In genomic region chr4:164892018-164892417, GRCh38 we compare ENCODE assay signal across 9 cellular contexts.
DNase-seq lines count a peak whose midpoint lies in the region; ATAC-seq and TF ChIP-seq lines count a peak whose summit lies in the region.
"Had no signal": no experiment of that assay in that cellular context is flagged by ENCODE, and none has a peak within 500 bp of the region (broad histone marks: within the 10 kb centered on the region; RNA-seq: fewer than 3 reads in every experiment).

No MANE protein-coding gene starts in this region.

- ATAC-seq in GM19397 (IDR thresholded peaks at IDR 0.05; ENCODE audit: unreplicated experiment) (peak; percentile 83), HG02759 (IDR thresholded peaks at IDR 0.05; ENCODE audit: unreplicated experiment) (peak; percentile 82), HG03432 (IDR thresholded peaks at IDR 0.05; ENCODE audit: unreplicated experiment) (peak; percentile 86)
- ATAC-seq in stimulated activated memory B cell treated with anti-CD40 and anti-IgM and Interleukin-4, amounts not matched to agents 10 μg/mL and 1 μg/mL and 100 μg/mL, for 72 hours: no peak

- no peaks in the 10 kb centered on the region for H3K9me3 Mint-ChIP-seq in stimulated activated memory B cell treated with anti-CD40 and anti-IgM and Interleukin-4, amounts not matched to agents 10 μg/mL and 1 μg/mL and 100 μg/mL, for 72 hours

- no peak overlapping the region for H3K4me3 ChIP-seq in GM12864 (ENCODE audit: low read depth, low read length)

- TF ChIP-seq CTCF in GM12864 (IDR thresholded peaks at IDR 0.05; ENCODE audit: low read depth, low read length, missing control alignments): no peak

- H3K36me3 Mint-ChIP-seq in stimulated activated memory B cell treated with anti-CD40 and anti-IgM and Interleukin-4, amounts not matched to agents 10 μg/mL and 1 μg/mL and 100 μg/mL, for 72 hours: no peaks in the 10 kb centered on the region

- no peaks in the 10 kb centered on the region for H3K4me1 Mint-ChIP-seq in stimulated activated memory B cell treated with anti-CD40 and anti-IgM and Interleukin-4, amounts not matched to agents 10 μg/mL and 1 μg/mL and 100 μg/mL, for 72 hours

- peaks cover 22% of the 10 kb centered on the region for H3K27me3 Mint-ChIP-seq in stimulated activated memory B cell treated with anti-CD40 and anti-IgM and Interleukin-4, amounts not matched to agents 10 μg/mL and 1 μg/mL and 100 μg/mL, for 72 hours

- DNase-seq in GM12864 (ENCODE audit: low read depth) (peak; percentile 16), pons (ENCODE audit: low spot score) (no peak), amniotic stem cell (lab: John Stamatoyannopoulos, UW) (no peak)
- DNase-seq in activated T-cell treated with anti-CD3 and anti-CD28 coated beads, Interleukin-2, amount 50 U/mL, for 48 hours: no peak
- DNase-seq: NCI-H2227 treated with DMSO at 0.1 percent for 48 hours had no signal

- no peak overlapping the region for H3K4me3 Mint-ChIP-seq in stimulated activated memory B cell treated with anti-CD40 and anti-IgM and Interleukin-4, amounts not matched to agents 10 μg/mL and 1 μg/mL and 100 μg/mL, for 72 hours

- H3K27ac Mint-ChIP-seq in stimulated activated memory B cell treated with anti-CD40 and anti-IgM and Interleukin-4, amounts not matched to agents 10 μg/mL and 1 μg/mL and 100 μg/mL, for 72 hours: no peak overlapping the region
